17 cellular contexts compared by ENCODE assay signal in the genomic region with DNA sequence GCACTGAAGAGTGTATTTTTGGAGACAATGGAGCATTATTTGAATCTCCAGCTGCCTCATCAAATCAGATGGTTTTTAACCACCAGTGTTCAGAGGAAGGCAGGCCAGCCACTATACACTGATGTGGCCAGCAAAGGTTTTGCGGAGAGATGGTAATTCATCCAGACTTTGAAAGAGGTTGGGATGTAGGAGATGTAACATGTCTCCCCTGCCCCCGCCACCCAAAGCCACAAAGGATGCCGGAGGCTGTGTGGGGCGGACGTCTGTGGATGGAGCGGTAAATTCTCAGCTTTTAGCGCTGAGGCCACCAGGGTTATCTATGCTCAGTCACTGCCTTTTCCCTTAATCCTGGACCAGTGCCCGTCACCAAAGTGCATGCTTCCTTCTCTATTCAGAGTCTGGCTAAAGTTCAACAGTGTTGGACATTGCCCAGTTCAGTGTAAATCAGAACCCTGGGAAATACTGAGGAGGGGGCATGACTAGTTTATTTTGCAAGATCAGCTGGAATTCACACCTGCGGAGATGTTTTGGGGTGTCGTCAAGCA. TPM values are rescaled to one million over a fixed set of nuclear protein-coding genes. Genes with fewer than 3 reads are reported as not detected.
DNase-seq lines count a peak whose midpoint lies in the region; ATAC-seq, FAIRE-seq and TF ChIP-seq lines count a peak whose summit lies in the region.
"Had no signal": no experiment of that assay in that cellular context is flagged by ENCODE, and none has a peak within 500 bp of the region (broad histone marks: within the 10 kb centered on the region; RNA-seq: fewer than 3 reads in every experiment).

No MANE protein-coding gene starts in this region.

- H3K27ac Mint-ChIP-seq in activated CD4-positive, alpha-beta T cell treated with anti-CD3 and anti-CD28 coated beads, Interleukin-2, amount 10 ng/mL, durations not matched to agents 7 days and 5 days, result no peak overlapping the region

- H3K27me3 ChIP-seq in K562 (ENCODE audit: control insufficient read depth in 2 of 2, insufficient read depth in 2 of 2, low read length in 2 of 2) (no peaks in the 10 kb centered on the region; a peak in 1 of 5 replicates), liver (ENCODE audit: control insufficient read depth in 4 of 4, insufficient read depth in 4 of 4, low read length in 3 of 4) (no peaks in the 10 kb centered on the region)

- H3K9me1 ChIP-seq in K562 (ENCODE audit: control insufficient read depth, insufficient read depth, low read length), result no peaks in the 10 kb centered on the region

- H2AFZ ChIP-seq in K562 (ENCODE audit: low read depth, low read length), result no peak overlapping the region

- no peak overlapping the region for H3K4me3 ChIP-seq in K562
- no peak overlapping the region for H3K4me3 ChIP-seq in liver (ENCODE audit: low read depth in 1 of 3, low read length in 3 of 3)
- H3K4me3 ChIP-seq: thoracic aorta had no signal

- TF ChIP-seq EP300 in K562 (IDR thresholded peaks at IDR 0.05; ENCODE audit: low read length), result no peak

- BruUV-seq in K562 (replicated peaks; lab: Mats Ljungman, UMichigan), result no TSS peak

- peaks cover 39% of the 10 kb centered on the region for H3K36me3 Mint-ChIP-seq in activated CD4-positive, alpha-beta T cell treated with anti-CD3 and anti-CD28 coated beads, Interleukin-2, amount 10 ng/mL, durations not matched to agents 7 days and 5 days (ENCODE audit: low read depth)

- H3K9me3 ChIP-seq in K562 (replicated peaks; ENCODE audit: control insufficient read depth, insufficient read depth, low read depth, low read length) (no peaks in the 10 kb centered on the region), liver (ENCODE audit: control insufficient read depth in 4 of 4, low read length in 3 of 4) (no peaks in the 10 kb centered on the region)
- H3K9me3 ChIP-seq: thoracic aorta had no signal

- no peaks in the 10 kb centered on the region for H4K20me1 ChIP-seq in K562 (replicated peaks; ENCODE audit: control insufficient read depth, insufficient read depth, low read length)

- H3K4me2 ChIP-seq in K562 (ENCODE audit: insufficient read depth, low read length), result no peak overlapping the region

- H3K4me1 ChIP-seq in K562 (replicated peaks in 1 of 2; ENCODE audit: control insufficient read depth in 2 of 2, insufficient read depth in 2 of 2, low read length in 2 of 2), result peaks cover 11 to 52% of the 10 kb centered on the region in 2 experiments
- peaks cover 12 to 28% (median 15%) of the 10 kb centered on the region in 4 donors for H3K4me1 ChIP-seq in liver (ENCODE audit: control insufficient read depth in 4 of 4, insufficient read depth in 4 of 4, low read length in 3 of 4)

- no peak for FAIRE-seq in K562 (lab: Jason Lieb, UNC)
- FAIRE-seq: bronchial epithelial cell had no signal

- intact Hi-C loops in K562 (cut with micrococcal nuclease), result no loop called here

- DNase-seq in A172 (ENCODE audit: low spot score) (peak; percentile 95), M059J (ENCODE audit: low read depth) (peak; percentile 98), K562 (ENCODE audit: extremely low read depth in 1 of 4, low spot score in 3 of 4) (peak in 1 of 4 experiments; percentile 53), NCI-H2081 (lab: John Stamatoyannopoulos, UW) (no peak)
- DNase-seq in effector CD4-positive, alpha-beta T cell, result no peak
- no peak for DNase-seq in activated CD4-positive, alpha-beta T cell treated with anti-CD3 and anti-CD28 coated beads, Interleukin-2, amount 10 ng/mL, durations not matched to agents 7 days and 5 days
- DNase-seq: ACHN; activated CD4-positive, CD25-positive, alpha-beta regulatory T cell; activated gamma-delta T cell treated with Interleukin-2 at 50 U/mL for 16 hours; KBM-7; kidney glomerular epithelial cell; NCI-H1417; NCI-H345 had no signal

- H3K9me3 Mint-ChIP-seq in activated CD4-positive, alpha-beta T cell treated with anti-CD3 and anti-CD28 coated beads, Interleukin-2, amount 10 ng/mL, durations not matched to agents 7 days and 5 days, result no peaks in the 10 kb centered on the region

- peaks cover 20% of the 10 kb centered on the region for H3K79me2 ChIP-seq in K562 (ENCODE audit: control insufficient read depth, insufficient read depth, low read length)

- in situ Hi-C loops in K562 (cut with MboI), result no loop called here

- no peak overlapping the region for H3K4me3 Mint-ChIP-seq in activated CD4-positive, alpha-beta T cell treated with anti-CD3 and anti-CD28 coated beads, Interleukin-2, amount 10 ng/mL, durations not matched to agents 7 days and 5 days

- no peak for TF ChIP-seq POLR2A in K562 (conservative IDR thresholded peaks at IDR 0.05)

- no peaks in the 10 kb centered on the region for H3K27me3 Mint-ChIP-seq in activated CD4-positive, alpha-beta T cell treated with anti-CD3 and anti-CD28 coated beads, Interleukin-2, amount 10 ng/mL, durations not matched to agents 7 days and 5 days

- no peak for ATAC-seq in K562
- ATAC-seq in GM21529 (IDR thresholded peaks at IDR 0.05; ENCODE audit: unreplicated experiment), result no peak

- no peak for TF ChIP-seq RAD21 in K562 (CRISPR knock-in tag; conservative IDR thresholded peaks at IDR 0.05 in 1 of 2, IDR thresholded peaks at IDR 0.05 in 1 of 2)
- peak in 1 of 2 donors; percentile 61 for TF ChIP-seq RAD21 in liver (IDR thresholded peaks at IDR 0.05)

- no peak overlapping the region; a peak in 1 of 4 replicates for H3K9ac ChIP-seq in K562 (ENCODE audit: insufficient read depth in 1 of 2, low read depth in 2 of 2, low read length in 2 of 2)
- no peak overlapping the region for H3K9ac ChIP-seq in liver (ENCODE audit: low read depth in 1 of 2, low read length in 2 of 2)

- POLR2A ChIA-PET in K562 (lab: Yijun Ruan, JAX), result interaction anchor here (1.0 kb wide), 1 partner anchor 9 kb away, joined by 3 read pairs; no protein-coding TSS in a partner anchor
- POLR2A ChIA-PET in activated CD4-positive, alpha-beta T cell treated with anti-CD3 and anti-CD28 coated beads, Interleukin-2, amount 10 ng/mL, durations not matched to agents 7 days and 5 days (lab: Charles Lee), result no interaction called here

- peaks cover 16% of the 10 kb centered on the region for H3K4me1 Mint-ChIP-seq in activated CD4-positive, alpha-beta T cell treated with anti-CD3 and anti-CD28 coated beads, Interleukin-2, amount 10 ng/mL, durations not matched to agents 7 days and 5 days

- TF ChIP-seq CTCF in K562 (IDR thresholded peaks at IDR 0.05 in 2 of 3, conservative IDR thresholded peaks at IDR 0.05 in 1 of 3; ENCODE audit: insufficient read depth in 2 of 3, low read depth in 1 of 3, low read length in 3 of 3) (no peak), liver (IDR thresholded peaks at IDR 0.05; ENCODE audit: low read depth, low read length, missing input control) (no peak)

- CTCF ChIA-PET in K562 (lab: Yijun Ruan, JAX; ENCODE audit: low intra/inter-chr PET ratio), result no interaction called here
- CTCF ChIA-PET in activated CD4-positive, alpha-beta T cell treated with anti-CD3 and anti-CD28 coated beads, Interleukin-2, amount 10 ng/mL, durations not matched to agents 7 days and 5 days (lab: Charles Lee), result interaction anchor here (0.6 to 0.9 kb wide), 2 partner anchors 10 to 117 kb away, joined by 3 read pairs; no protein-coding TSS in a partner anchor

- no peak overlapping the region for H3K27ac ChIP-seq in K562 (ENCODE audit: extremely low read depth, low read depth, low read length)
- peak overlapping the region; percentile 49 to 71 for H3K27ac ChIP-seq in liver (ENCODE audit: low read depth in 1 of 2, low read length in 2 of 2)
- H3K27ac ChIP-seq: thoracic aorta had no signal

- WGBS in K562 (ENCODE audit: insufficient coverage, low coverage, missing lambda C conversion rate), result 35% methylated on average over 10 of the region's 10 CpGs
- WGBS in liver, result 17% methylated on average over 10 of the region's 10 CpGs

- H3K36me3 ChIP-seq in K562 (ENCODE audit: control insufficient read depth, insufficient read depth, low read length), result peaks cover 31% of the 10 kb centered on the region; the same call in 2 of the 3 replicates
- H3K36me3 ChIP-seq in liver (ENCODE audit: control insufficient read depth in 4 of 4, insufficient read depth in 3 of 4, low read depth in 1 of 4, low read length in 3 of 4), result peaks cover 0 to 3% (median 1%) of the 10 kb centered on the region in 4 donors

RNA-seq across cellular contexts. Expression of a gene that starts 3.7 kb away (rescaled TPM):
- 157 and 180 TPM in 2 replicates for total RNA-seq in A172 (2014; rRNA removed; shearing (Covaris generic))
- 80.1 and 106 TPM in 2 replicates for total RNA-seq in M059J (2014; rRNA removed; shearing (Covaris generic))
- total RNA-seq in K562 (2011; cell fraction: chromatin; rRNA removed; ENCODE audit: low replicate concordance), result 66.0 and 118 TPM in 2 replicates
- 92.2 and 99.2 TPM in 2 replicates for total RNA-seq in K562 (2011; cell fraction: nucleolus; rRNA removed)
- 66.9 and 80.3 TPM in 2 replicates for total RNA-seq in K562 (2011; cell fraction: nucleoplasm; rRNA removed)
- total RNA-seq in K562 (2014; rRNA removed) (104 and 108 TPM in 2 replicates), K562 (2014; rRNA removed; fragmentation: Illumina TruSeq; extraction: Trizol) (28.3 and 28.9 TPM in 2 replicates), K562 (2015; rRNA removed; fragmentation: Illumina TruSeq; extraction: Trizol) (85.7 and 90.5 TPM in 2 replicates), K562 (2021) (141 and 148 TPM in 2 replicates), liver (10 to 100 TPM; 14.6 to 18.6 TPM)
- polyA plus RNA-seq in K562 (2011; rRNA removed) (48.5 and 54.0 TPM in 2 replicates), K562 (2014; fragmentation: Illumina TruSeq; extraction: Trizol) (35.6 and 78.2 TPM in 2 replicates), K562 (2014; fragmentation: Nextera tagmentation; extraction: Ambion mirVana) (10 to 100 TPM in 1 of 2 experiments, 1 to 10 TPM in 1; 5.9 to 12.0 TPM), K562 (2014; rRNA removed) (103 and 112 TPM in 2 replicates), liver (10 to 100 TPM; 17.7 to 30.7 TPM)
- 55.2 and 103 TPM in 2 replicates for polyA plus RNA-seq in K562 (2011; cell fraction: cytosol; rRNA removed)
- polyA plus RNA-seq in K562 (2011; cell fraction: nucleus; rRNA removed), result 104 and 125 TPM in 2 replicates
- polyA plus RNA-seq in K562 (2012), result 96.4 and 111 TPM in 2 replicates
- 16.6 and 36.4 TPM in 2 replicates for polyA minus RNA-seq in K562 (2011; rRNA and poly(A)+ RNA removed)
- 27.3 and 36.2 TPM in 2 replicates for polyA minus RNA-seq in K562 (2011; cell fraction: cytosol; rRNA and poly(A)+ RNA removed)
- 31.2 and 31.5 TPM in 2 replicates for polyA minus RNA-seq in K562 (2011; cell fraction: nucleus; rRNA and poly(A)+ RNA removed)
- 10 to 100 TPM; 24.8 to 34.2 TPM for total RNA-seq in activated CD4-positive, alpha-beta T cell treated with anti-CD3 and anti-CD28 coated beads, Interleukin-2, amount 10 ng/mL, durations not matched to agents 7 days and 5 days

RNA-seq across cellular contexts. Expression of a gene that starts 11.0 kb away (rescaled TPM):
- 9.6 and 12.4 TPM in 2 replicates for total RNA-seq in A172 (2014; rRNA removed; shearing (Covaris generic))
- 6.2 and 17.2 TPM in 2 replicates for total RNA-seq in M059J (2014; rRNA removed; shearing (Covaris generic))
- 27.9 and 65.1 TPM in 2 replicates for total RNA-seq in K562 (2011; cell fraction: chromatin; rRNA removed; ENCODE audit: low replicate concordance)
- 41.7 and 43.0 TPM in 2 replicates for total RNA-seq in K562 (2011; cell fraction: nucleolus; rRNA removed)
- total RNA-seq in K562 (2011; cell fraction: nucleoplasm; rRNA removed), result 36.7 and 51.5 TPM in 2 replicates
- total RNA-seq in K562 (2014; rRNA removed) (10.7 and 13.8 TPM in 2 replicates), K562 (2014; rRNA removed; fragmentation: Illumina TruSeq; extraction: Trizol) (3.3 and 6.1 TPM in 2 replicates), K562 (2015; rRNA removed; fragmentation: Illumina TruSeq; extraction: Trizol) (7.9 and 10.7 TPM in 2 replicates), K562 (2021) (18.7 and 20.2 TPM in 2 replicates), liver (10 to 100 TPM; 10.5 to 17.2 TPM)
- polyA plus RNA-seq in K562 (2011; rRNA removed) (8.4 and 10.6 TPM in 2 replicates), K562 (2014; fragmentation: Illumina TruSeq; extraction: Trizol) (11.7 and 13.7 TPM in 2 replicates), K562 (2014; fragmentation: Nextera tagmentation; extraction: Ambion mirVana) (under 1 TPM; 0.06 to 0.17 TPM), K562 (2014; rRNA removed) (14.6 and 15.6 TPM in 2 replicates), liver (1 to 10 TPM; 1.8 to 8.4 TPM)
- 7.7 and 17.8 TPM in 2 replicates for polyA plus RNA-seq in K562 (2011; cell fraction: cytosol; rRNA removed)
- 38.4 and 65.5 TPM in 2 replicates for polyA plus RNA-seq in K562 (2011; cell fraction: nucleus; rRNA removed)
- 14.9 and 15.6 TPM in 2 replicates for polyA plus RNA-seq in K562 (2012)
- polyA minus RNA-seq in K562 (2011; rRNA and poly(A)+ RNA removed), result 3.3 and 4.6 TPM in 2 replicates
- 8.4 and 8.9 TPM in 2 replicates for polyA minus RNA-seq in K562 (2011; cell fraction: cytosol; rRNA and poly(A)+ RNA removed)
- polyA minus RNA-seq in K562 (2011; cell fraction: nucleus; rRNA and poly(A)+ RNA removed), result 5.8 and 7.0 TPM in 2 replicates
- total RNA-seq in activated CD4-positive, alpha-beta T cell treated with anti-CD3 and anti-CD28 coated beads, Interleukin-2, amount 10 ng/mL, durations not matched to agents 7 days and 5 days, result 10 to 100 TPM; 44.1 to 49.1 TPM

RNA-seq across cellular contexts. Expression of a gene that starts 11.4 kb away (rescaled TPM):
- total RNA-seq in A172 (2014; rRNA removed; shearing (Covaris generic)), result 78.3 and 86.7 TPM in 2 replicates
- 50.8 and 73.9 TPM in 2 replicates for total RNA-seq in M059J (2014; rRNA removed; shearing (Covaris generic))
- total RNA-seq in K562 (2011; cell fraction: chromatin; rRNA removed; ENCODE audit: low replicate concordance), result 448 and 751 TPM in 2 replicates
- 282 and 327 TPM in 2 replicates for total RNA-seq in K562 (2011; cell fraction: nucleolus; rRNA removed)
- 310 and 324 TPM in 2 replicates for total RNA-seq in K562 (2011; cell fraction: nucleoplasm; rRNA removed)
- total RNA-seq in K562 (2014; rRNA removed) (155 and 156 TPM in 2 replicates), K562 (2014; rRNA removed; fragmentation: Illumina TruSeq; extraction: Trizol) (51.8 and 71.6 TPM in 2 replicates), K562 (2015; rRNA removed; fragmentation: Illumina TruSeq; extraction: Trizol) (80.6 and 84.4 TPM in 2 replicates), K562 (2021) (238 and 263 TPM in 2 replicates), liver (10 to 100 TPM; 28.6 to 45.0 TPM)
- polyA plus RNA-seq in K562 (2011; rRNA removed) (36.5 and 68.2 TPM in 2 replicates), K562 (2014; fragmentation: Illumina TruSeq; extraction: Trizol) (143 and 145 TPM in 2 replicates), K562 (2014; fragmentation: Nextera tagmentation; extraction: Ambion mirVana) (10 to 100 TPM; 10.3 to 16.7 TPM), K562 (2014; rRNA removed) (140 and 171 TPM in 2 replicates), liver (10 to 100 TPM; 27.2 to 32.1 TPM)
- polyA plus RNA-seq in K562 (2011; cell fraction: cytosol; rRNA removed), result 31.1 and 47.3 TPM in 2 replicates
- polyA plus RNA-seq in K562 (2011; cell fraction: nucleus; rRNA removed), result 397 and 581 TPM in 2 replicates
- 151 and 218 TPM in 2 replicates for polyA plus RNA-seq in K562 (2012)
- polyA minus RNA-seq in K562 (2011; rRNA and poly(A)+ RNA removed), result 33.4 and 36.1 TPM in 2 replicates
- 63.2 and 87.3 TPM in 2 replicates for polyA minus RNA-seq in K562 (2011; cell fraction: cytosol; rRNA and poly(A)+ RNA removed)
- 122 and 159 TPM in 2 replicates for polyA minus RNA-seq in K562 (2011; cell fraction: nucleus; rRNA and poly(A)+ RNA removed)
- total RNA-seq in activated CD4-positive, alpha-beta T cell treated with anti-CD3 and anti-CD28 coated beads, Interleukin-2, amount 10 ng/mL, durations not matched to agents 7 days and 5 days, result 100 to 1,000 TPM; 262 to 280 TPM

RNA-seq across cellular contexts. Expression of a gene that starts 26.0 kb away (rescaled TPM):
- 1.8 and 3.3 TPM in 2 replicates for total RNA-seq in A172 (2014; rRNA removed; shearing (Covaris generic))
- 0.91 and 1.3 TPM in 2 replicates for total RNA-seq in M059J (2014; rRNA removed; shearing (Covaris generic))
- total RNA-seq in K562 (2011; cell fraction: chromatin; rRNA removed; ENCODE audit: low replicate concordance), result 2.3 and 9.4 TPM in 2 replicates
- 15.4 and 16.7 TPM in 2 replicates for total RNA-seq in K562 (2011; cell fraction: nucleolus; rRNA removed)
- 6.6 and 8.9 TPM in 2 replicates for total RNA-seq in K562 (2011; cell fraction: nucleoplasm; rRNA removed)
- total RNA-seq in K562 (2014; rRNA removed) (18.8 and 20.9 TPM in 2 replicates), K562 (2014; rRNA removed; fragmentation: Illumina TruSeq; extraction: Trizol) (1.4 and 2.1 TPM in 2 replicates), K562 (2015; rRNA removed; fragmentation: Illumina TruSeq; extraction: Trizol) (3.5 and 3.7 TPM in 2 replicates), K562 (2021) (7.8 and 8.5 TPM in 2 replicates), liver (1 to 10 TPM; 3.1 to 4.9 TPM)
- polyA plus RNA-seq in K562 (2011; rRNA removed) (1.7 and 2.3 TPM in 2 replicates), K562 (2014; fragmentation: Illumina TruSeq; extraction: Trizol) (1.3 and 2.0 TPM in 2 replicates), K562 (2014; fragmentation: Nextera tagmentation; extraction: Ambion mirVana) (under 1 TPM; 0.50 to 0.53 TPM), K562 (2014; rRNA removed) (13.5 and 14.3 TPM in 2 replicates), liver (1 to 10 TPM; 2.3 to 3.4 TPM)
- 1.4 and 7.3 TPM in 2 replicates for polyA plus RNA-seq in K562 (2011; cell fraction: cytosol; rRNA removed)
- polyA plus RNA-seq in K562 (2011; cell fraction: nucleus; rRNA removed), result 2.0 and 9.3 TPM in 2 replicates
- polyA plus RNA-seq in K562 (2012), result 4.0 and 6.4 TPM in 2 replicates
- polyA minus RNA-seq in K562 (2011; rRNA and poly(A)+ RNA removed), result 1.4 and 2.4 TPM in 2 replicates
- polyA minus RNA-seq in K562 (2011; cell fraction: cytosol; rRNA and poly(A)+ RNA removed), result 3.8 and 6.0 TPM in 2 replicates
- 13.9 and 15.2 TPM in 2 replicates for polyA minus RNA-seq in K562 (2011; cell fraction: nucleus; rRNA and poly(A)+ RNA removed)
- 1 to 10 TPM; 2.3 to 3.1 TPM for total RNA-seq in activated CD4-positive, alpha-beta T cell treated with anti-CD3 and anti-CD28 coated beads, Interleukin-2, amount 10 ng/mL, durations not matched to agents 7 days and 5 days

RNA-seq across cellular contexts. Expression of a gene that starts 32.2 kb away (rescaled TPM):
- 1.5 and 2.8 TPM in 2 replicates for total RNA-seq in A172 (2014; rRNA removed; shearing (Covaris generic))
- not detected in 2 replicates for total RNA-seq in M059J (2014; rRNA removed; shearing (Covaris generic))
- 9.6 and 34.7 TPM in 2 replicates for total RNA-seq in K562 (2011; cell fraction: chromatin; rRNA removed; ENCODE audit: low replicate concordance)
- total RNA-seq in K562 (2011; cell fraction: nucleolus; rRNA removed), result 25.8 and 31.3 TPM in 2 replicates
- total RNA-seq in K562 (2011; cell fraction: nucleoplasm; rRNA removed), result 17.1 and 17.3 TPM in 2 replicates
- total RNA-seq in K562 (2014; rRNA removed) (2.7 and 4.0 TPM in 2 replicates), K562 (2014; rRNA removed; fragmentation: Illumina TruSeq; extraction: Trizol) (0.54 and 0.84 TPM in 2 replicates), K562 (2015; rRNA removed; fragmentation: Illumina TruSeq; extraction: Trizol) (0.51 and 0.87 TPM in 2 replicates), K562 (2021) (7.5 and 8.8 TPM in 2 replicates), liver (10 to 100 TPM in 1 of 2 donors, under 1 TPM in 1; 0.25 to 17.6 TPM)
- polyA plus RNA-seq in K562 (2011; rRNA removed) (2.5 and 2.8 TPM in 2 replicates), K562 (2014; fragmentation: Illumina TruSeq; extraction: Trizol) (1.9 and 4.2 TPM in 2 replicates), K562 (2014; fragmentation: Nextera tagmentation; extraction: Ambion mirVana) (under 1 TPM; 0.04 to 0.06 TPM), K562 (2014; rRNA removed) (8.0 and 9.3 TPM in 2 replicates), liver (under 1 TPM; 0.15 to 0.17 TPM)
- polyA plus RNA-seq in K562 (2011; cell fraction: cytosol; rRNA removed), result 1.4 and 6.8 TPM in 2 replicates
- 9.7 and 46.1 TPM in 2 replicates for polyA plus RNA-seq in K562 (2011; cell fraction: nucleus; rRNA removed)
- polyA plus RNA-seq in K562 (2012), result 2.2 and 3.3 TPM in 2 replicates
- polyA minus RNA-seq in K562 (2011; rRNA and poly(A)+ RNA removed), result 0.21 and 1.3 TPM in 2 replicates
- polyA minus RNA-seq in K562 (2011; cell fraction: cytosol; rRNA and poly(A)+ RNA removed), result 1.2 and 5.0 TPM in 2 replicates
- 3.3 and 3.9 TPM in 2 replicates for polyA minus RNA-seq in K562 (2011; cell fraction: nucleus; rRNA and poly(A)+ RNA removed)
- not detected for total RNA-seq in activated CD4-positive, alpha-beta T cell treated with anti-CD3 and anti-CD28 coated beads, Interleukin-2, amount 10 ng/mL, durations not matched to agents 7 days and 5 days
- total RNA-seq: bronchial epithelial cell had no signal

Comparison
In these comparisons a context has a peak if more than half of its experiments do, and no peak if none do; other contexts are left out.
1. DNase-seq: peak in A172 (single experiment) and M059J (single experiment); none in effector CD4-positive, alpha-beta T cell (single experiment), NCI-H2081 (0 of 2) and activated CD4-positive, alpha-beta T cell treated with anti-CD3 and anti-CD28 coated beads, Interleukin-2, amount 10 ng/mL, durations not matched to agents 7 days and 5 days (single experiment).